28 cellular contexts compared by ENCODE assay signal in genomic region chr1:84048820-84049219, GRCh38.
"Had no signal": no experiment of that assay in that cellular context is flagged by ENCODE, and none has a peak within 500 bp of the region (broad histone marks: within the 10 kb centered on the region; RNA-seq: fewer than 3 reads in every experiment).

No MANE protein-coding gene starts in this region.

- H3K79me2 ChIP-seq: parathyroid adenoma had no signal

- H3K27ac ChIP-seq: neural progenitor cell, ovary, parathyroid adenoma, psoas muscle, skin epidermis, spleen, stomach, thoracic aorta, thyroid gland, tibial nerve, upper lobe of left lung, vagina had no signal

- H3K27me3 ChIP-seq: neural progenitor cell, ovary, spleen, stomach, thyroid gland, tibial nerve, upper lobe of left lung, vagina had no signal

- ATAC-seq: natural killer cell; psoas muscle; right cardiac atrium; sciatic nerve; stimulated activated memory B cell treated with anti-CD40 and anti-IgM and Interleukin-4, amounts not matched to agents 10 μg/mL and 1 μg/mL and 100 μg/mL, for 72 hours; stimulated activated naive CD8-positive, alpha-beta T cell treated with anti-CD3 and anti-CD28 coated beads, Interleukin-15, Interleukin-2, amounts not matched to agents 100 U/mL and 50 U/mL, for 24 hours had no signal

- H3K4me3 ChIP-seq: neural progenitor cell, ovary, psoas muscle, skin epidermis, smooth muscle cell, spleen, stomach, thoracic aorta, thyroid gland, tibial nerve, upper lobe of left lung, vagina had no signal

- DNase-seq: natural killer cell; occipital lobe; ovary; posterior cingulate gyrus; psoas muscle; right cardiac atrium; spleen; stimulated activated CD4-positive, alpha-beta T cell treated with anti-CD3 and anti-CD28 coated beads, Interleukin-12 subunit alpha, Interleukin-12 subunit beta, amount 100 ng/mL, for 4 hours; stimulated activated CD4-positive, alpha-beta T cell treated with anti-CD3 and anti-CD28 coated beads, Interleukin-1b, Interleukin-23, amount 100 ng/mL, for 48 hours; stimulated activated CD4-positive, alpha-beta T cell treated with anti-CD3 and anti-CD28 coated beads, Interleukin-4, amount 100 ng/mL, for 1 hour; stimulated activated CD4-positive, alpha-beta T cell treated with anti-CD3 and anti-CD28 coated beads, Interleukin-4, amount 100 ng/mL, for 4 hours; stimulated activated CD8-positive, alpha-beta memory T cell treated with anti-CD3 and anti-CD28 coated beads, Interleukin-4, amount 100 ng/mL, for 48 hours; stimulated activated naive CD4-positive, alpha-beta T cell; stimulated activated naive CD8-positive, alpha-beta T cell treated with anti-CD3 and anti-CD28 coated beads, Interleukin-15, Interleukin-2, amounts not matched to agents 100 U/mL and 50 U/mL, for 24 hours; stomach; thyroid gland; trophoblast cell; upper lobe of left lung had no signal

- H3K4me1 ChIP-seq: neural progenitor cell, parathyroid adenoma, psoas muscle, spleen, stomach, thyroid gland, tibial nerve, upper lobe of left lung, vagina had no signal

- H3K9ac ChIP-seq: neural progenitor cell, parathyroid adenoma had no signal

- H3K9me3 ChIP-seq: ovary, psoas muscle, spleen, stomach, thoracic aorta, thyroid gland, tibial nerve, upper lobe of left lung, vagina had no signal

- H3K4me2 ChIP-seq: neural progenitor cell, smooth muscle cell had no signal

- H3K36me3 ChIP-seq: neural progenitor cell, ovary, spleen, stomach, thoracic aorta, thyroid gland, tibial nerve, upper lobe of left lung, vagina had no signal

- FAIRE-seq: urothelium cell line had no signal

- H2AFZ ChIP-seq: neural progenitor cell, parathyroid adenoma had no signal
